ENCODE assay signal across 11 cellular contexts in the genomic region with DNA sequence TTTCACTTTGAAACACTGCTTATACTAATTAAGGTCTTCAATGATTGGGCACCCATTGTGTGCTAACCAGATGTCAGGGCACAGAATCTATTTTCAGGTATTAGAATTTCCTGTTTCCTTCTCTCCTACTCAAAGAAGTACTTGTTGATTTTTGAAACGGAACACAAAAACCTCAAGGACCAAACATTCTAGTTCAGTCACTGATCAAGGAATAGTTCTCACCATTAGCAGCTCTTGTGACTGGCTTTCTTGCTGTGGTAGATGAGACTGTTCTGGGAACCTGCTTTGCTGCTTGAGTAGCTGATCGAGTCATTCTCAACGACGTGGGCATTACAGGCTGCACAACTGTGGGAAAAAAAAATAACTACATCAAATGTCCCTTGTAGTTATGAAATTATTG. TPM values are rescaled to one million over a fixed set of nuclear protein-coding genes. Genes with fewer than 3 reads are reported as not detected.
DNase-seq lines count a peak whose midpoint lies in the region; ATAC-seq, FAIRE-seq and TF ChIP-seq lines count a peak whose summit lies in the region.
"Had no signal": no experiment of that assay in that cellular context is flagged by ENCODE, and none has a peak within 500 bp of the region (broad histone marks: within the 10 kb centered on the region; RNA-seq: fewer than 3 reads in every experiment).

No MANE protein-coding gene starts in this region.

- H4K20me1 ChIP-seq in BLaER1 (no peaks in the 10 kb centered on the region), GM12878 (ENCODE audit: control insufficient read depth, insufficient read depth) (no peaks in the 10 kb centered on the region)

- SMC1A ChIA-PET in GM12878 (lab: Charles Lee; ENCODE audit: uncharacterized antibody, unreplicated experiment): interaction anchor here (1.4 kb wide), 1 partner anchor 23 kb away, joined by 5 read pairs; no protein-coding TSS in a partner anchor

- CTCF ChIA-PET in GM12878 (lab: Yijun Ruan, JAX): interaction anchor here (1.4 kb wide), 3 partner anchors 10 to 27 kb away, joined by 3 read pairs; no protein-coding TSS in a partner anchor

- H3K4me2 ChIP-seq in BLaER1: peak overlapping the region; percentile 75
- peak overlapping the region; percentile 3; the same call in 1 of the 2 replicates for H3K4me2 ChIP-seq in GM12878 (ENCODE audit: control insufficient read depth, insufficient read depth)
- H3K4me2 ChIP-seq: GM23338, PC-9 had no signal

- DNase-seq in GM12878 (ENCODE audit: low read depth, low spot score): peak; percentile 98
- no peak for DNase-seq in NCI-H2029 (lab: John Stamatoyannopoulos, UW)
- no peak for DNase-seq in DMS53 treated with DMSO at 0.1 percent for 48 hours (lab: John Stamatoyannopoulos, UW; ENCODE audit: unreplicated experiment)
- DNase-seq in prostate gland (ENCODE audit: low spot score): no peak
- DNase-seq in omental fat pad (ENCODE audit: low spot score): no peak
- DNase-seq: C1 segment of cervical spinal cord, PC-9 had no signal

- POLR2A ChIA-PET in GM12878 (lab: Charles Lee): interaction anchor here (0.5 to 1.1 kb wide), 3 partner anchors 10 to 163 kb away, joined by 3 to 7 read pairs (median 5); no protein-coding TSS in a partner anchor

- in situ Hi-C loops in GM12878 (cut with MboI): no loop called here

- H3K4me3 ChIP-seq in BLaER1: peak overlapping the region; percentile 14; the same call in 1 of the 2 replicates
- no peak overlapping the region for H3K4me3 ChIP-seq in GM12878
- H3K4me3 ChIP-seq in prostate gland: no peak overlapping the region
- H3K4me3 ChIP-seq: GM23338, PC-9 had no signal

- H3K9ac ChIP-seq in BLaER1 (peak overlapping the region; percentile 51; the same call in 1 of the 2 replicates), GM12878 (ENCODE audit: control insufficient read depth, insufficient read depth, low read length) (no peak overlapping the region; the same call in 1 of the 2 replicates)

- BruUV-seq in GM12878 (replicated peaks; lab: Mats Ljungman, UMichigan): no TSS peak

- TF ChIP-seq EP300 in GM12878 (IDR thresholded peaks at IDR 0.05; ENCODE audit: borderline replicate concordance in 1 of 2, control insufficient read depth in 1 of 2, low read depth in 2 of 2, low read length in 2 of 2): no peak

- H3K79me2 ChIP-seq in GM12878 (ENCODE audit: control insufficient read depth, insufficient read depth, low read length): peaks cover 7% of the 10 kb centered on the region

- H3K27ac ChIP-seq in BLaER1 (peak overlapping the region; percentile 61), GM12878 (ENCODE audit: control insufficient read depth, insufficient read depth) (peak overlapping the region; percentile 67), prostate gland (no peak overlapping the region)
- H3K27ac ChIP-seq: PC-9 had no signal

- H3K27me3 ChIP-seq in BLaER1 (no peaks in the 10 kb centered on the region), GM12878 (replicated peaks in 1 of 2; ENCODE audit: control insufficient read depth in 2 of 2, insufficient read depth in 2 of 2, low read length in 1 of 2) (no peaks in the 10 kb centered on the region), prostate gland (replicated peaks; ENCODE audit: insufficient read depth) (no peaks in the 10 kb centered on the region)

- H3K9me3 ChIP-seq in BLaER1: no peaks in the 10 kb centered on the region
- no peaks in the 10 kb centered on the region for H3K9me3 ChIP-seq in GM12878 (replicated peaks; ENCODE audit: control insufficient read depth, insufficient read depth, low read length)
- H3K9me3 ChIP-seq in prostate gland: no peaks in the 10 kb centered on the region

- ATAC-seq in GM19035 (IDR thresholded peaks at IDR 0.05; ENCODE audit: unreplicated experiment) (peak; percentile 78), HG02884 (IDR thresholded peaks at IDR 0.05; ENCODE audit: unreplicated experiment) (peak; percentile 88), GM12878 (peak; percentile 94), omental fat pad (ENCODE audit: low FRiP score) (no peak)
- ATAC-seq: GM23338 had no signal

- WGBS in GM12878 (ENCODE audit: insufficient coverage, insufficient replicate concordance, low lambda C conversion rate, missing lambda C conversion rate): 0% methylated on average over 4 of the region's 4 CpGs
- WGBS in prostate gland: 77% methylated on average over 4 of the region's 4 CpGs

- RAD21 ChIA-PET in GM12878 (lab: Charles Lee; ENCODE audit: unreplicated experiment): interaction anchor here (0.6 kb wide), 1 partner anchor 81 kb away, joined by 3 read pairs; no protein-coding TSS in a partner anchor

- peaks cover 92% of the 10 kb centered on the region for H3K36me3 ChIP-seq in BLaER1
- peaks cover 0 to 17% of the 10 kb centered on the region in 2 experiments; a peak in 2 of 4 replicates for H3K36me3 ChIP-seq in GM12878 (ENCODE audit: control insufficient read depth in 2 of 2, insufficient read depth in 2 of 2, low read length in 1 of 2)
- no peaks in the 10 kb centered on the region for H3K36me3 ChIP-seq in prostate gland

- peak overlapping the region; percentile 52 for H2AFZ ChIP-seq in GM12878 (ENCODE audit: control insufficient read depth, low read depth, low read length)
- H2AFZ ChIP-seq: GM23338, PC-9 had no signal

- TF ChIP-seq POLR2A in GM12878 (IDR thresholded peaks at IDR 0.05; ENCODE audit: low read depth, low read length) (no peak), prostate gland (IDR thresholded peaks at IDR 0.05) (no peak)

- no peak for TF ChIP-seq CTCF in GM12878 (IDR thresholded peaks at IDR 0.05 in 2 of 3, conservative IDR thresholded peaks at IDR 0.05 in 1 of 3; ENCODE audit: control insufficient read depth in 2 of 3, extremely low read depth in 1 of 3, insufficient read depth in 1 of 3, low read depth in 3 of 3, low read length in 3 of 3)
- no peak for TF ChIP-seq CTCF in prostate gland (IDR thresholded peaks at IDR 0.05)
- TF ChIP-seq CTCF in omental fat pad (IDR thresholded peaks at IDR 0.05): no peak

- intact Hi-C loops in GM12878 (cut with micrococcal nuclease; ENCODE audit: unreplicated experiment): no loop called here
- intact Hi-C loops in prostate gland (cut with DNase I): no loop called here

- TF ChIP-seq RAD21 in GM12878 (IDR thresholded peaks at IDR 0.05; ENCODE audit: insufficient read depth, low read depth, low read length): no peak

- peak; percentile 94 for FAIRE-seq in GM12878 (lab: Jason Lieb, UNC)

- H3K4me1 ChIP-seq in BLaER1 (peaks cover 52% of the 10 kb centered on the region), GM12878 (ENCODE audit: control insufficient read depth, insufficient read depth, low read length) (peaks cover 16% of the 10 kb centered on the region), prostate gland (replicated peaks) (no peaks in the 10 kb centered on the region)

TF ChIP-seq in GM12878, 131 proteins besides CTCF, POLR2A, EP300 and RAD21 (continues in another document):
- no peak for TF ChIP-seq RCOR1 (conservative IDR thresholded peaks at IDR 0.05; ENCODE audit: low read depth, low read length)
- TF ChIP-seq, protein P1, sequence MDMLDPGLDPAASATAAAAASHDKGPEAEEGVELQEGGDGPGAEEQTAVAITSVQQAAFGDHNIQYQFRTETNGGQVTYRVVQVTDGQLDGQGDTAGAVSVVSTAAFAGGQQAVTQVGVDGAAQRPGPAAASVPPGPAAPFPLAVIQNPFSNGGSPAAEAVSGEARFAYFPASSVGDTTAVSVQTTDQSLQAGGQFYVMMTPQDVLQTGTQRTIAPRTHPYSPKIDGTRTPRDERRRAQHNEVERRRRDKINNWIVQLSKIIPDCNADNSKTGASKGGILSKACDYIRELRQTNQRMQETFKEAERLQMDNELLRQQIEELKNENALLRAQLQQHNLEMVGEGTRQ (IDR thresholded peaks at IDR 0.05; ENCODE audit: borderline replicate concordance, low read depth, low read length): no peak
- TF ChIP-seq POLR2AphosphoS5 (IDR thresholded peaks at IDR 0.05; ENCODE audit: low read length): no peak

RNA-seq across cellular contexts. Expression of a gene that starts 11.0 kb away (rescaled TPM):
- total RNA-seq in GM12878 (2013; cell fraction: nucleolus; rRNA removed): 55.7 and 56.0 TPM in 2 replicates
- total RNA-seq in GM12878 (2014; rRNA removed) (50.3 and 66.0 TPM in 2 replicates), GM12878 (2014; rRNA removed; fragmentation: Illumina TruSeq; extraction: Trizol) (106 TPM in 2 replicates), GM12878 (2021) (66.8 and 72.0 TPM in 2 replicates), prostate gland (1 to 10 TPM in 1 of 2 donors, under 1 TPM in 1; 0.73 to 4.4 TPM), omental fat pad (1 to 10 TPM in 1 of 4 donors, under 1 TPM in 1, not detected in 2; 0.19 to 3.1 TPM)
- polyA plus RNA-seq in GM12878 (2011; ENCODE audit: low read depth): 12.8 TPM
- polyA plus RNA-seq in GM12878 (2011; rRNA removed) (63.8 and 118 TPM in 2 replicates), GM12878 (2014; fragmentation: Illumina TruSeq; extraction: Trizol) (94.4 and 112 TPM in 2 replicates), GM12878 (2014; fragmentation: Nextera tagmentation; extraction: Ambion mirVana) (10 to 100 TPM; 57.9 to 68.4 TPM), GM12878 (2014; rRNA removed) (34.1 and 40.9 TPM in 2 replicates), GM12878 (2016; fragmentation: Nextera tagmentation; extraction: Ambion mirVana) (100 to 1,000 TPM in 1 of 2 experiments, 10 to 100 TPM in 1; 94.7 to 106 TPM)
- polyA plus RNA-seq in GM12878 (2011; cell fraction: cytosol; rRNA removed): 7.5 and 7.8 TPM in 2 replicates
- 269 and 295 TPM in 2 replicates for polyA plus RNA-seq in GM12878 (2011; cell fraction: nucleus; rRNA removed)
- polyA plus RNA-seq in GM12878 (2012): 20.8 and 31.4 TPM in 2 replicates
- polyA minus RNA-seq in GM12878 (2011; rRNA and poly(A)+ RNA removed): 19.4 and 26.5 TPM in 2 replicates
- polyA minus RNA-seq in GM12878 (2011; cell fraction: cytosol; rRNA and poly(A)+ RNA removed): 14.0 TPM in 2 replicates
- polyA minus RNA-seq in GM12878 (2011; cell fraction: nucleus; rRNA and poly(A)+ RNA removed): 75.4 and 98.7 TPM in 2 replicates

RNA-seq across cellular contexts. Expression of a gene that starts 51.4 kb away (rescaled TPM):
- total RNA-seq in GM12878 (2013; cell fraction: nucleolus; rRNA removed): 17.5 and 21.3 TPM in 2 replicates
- total RNA-seq in GM12878 (2014; rRNA removed) (23.1 and 25.6 TPM in 2 replicates), GM12878 (2014; rRNA removed; fragmentation: Illumina TruSeq; extraction: Trizol) (12.0 and 12.3 TPM in 2 replicates), GM12878 (2021) (13.6 and 16.1 TPM in 2 replicates), prostate gland (100 to 1,000 TPM; 334 to 400 TPM), omental fat pad (100 to 1,000 TPM; 325 to 450 (median 349) TPM)
- polyA plus RNA-seq in GM12878 (2011; ENCODE audit: low read depth): 15.6 TPM
- polyA plus RNA-seq in GM12878 (2011; rRNA removed) (34.2 and 45.4 TPM in 2 replicates), GM12878 (2014; fragmentation: Illumina TruSeq; extraction: Trizol) (7.7 and 8.6 TPM in 2 replicates), GM12878 (2014; fragmentation: Nextera tagmentation; extraction: Ambion mirVana) (1 to 10 TPM; 1.5 to 6.4 TPM), GM12878 (2014; rRNA removed) (21.3 and 28.6 TPM in 2 replicates), GM12878 (2016; fragmentation: Nextera tagmentation; extraction: Ambion mirVana) (10 to 100 TPM; 28.2 to 30.6 TPM)
- polyA plus RNA-seq in GM12878 (2011; cell fraction: cytosol; rRNA removed): 24.5 and 31.9 TPM in 2 replicates
- 20.1 and 27.1 TPM in 2 replicates for polyA plus RNA-seq in GM12878 (2011; cell fraction: nucleus; rRNA removed)
- 19.7 and 39.6 TPM in 2 replicates for polyA plus RNA-seq in GM12878 (2012)
- polyA minus RNA-seq in GM12878 (2011; rRNA and poly(A)+ RNA removed): 9.8 and 14.3 TPM in 2 replicates
- polyA minus RNA-seq in GM12878 (2011; cell fraction: cytosol; rRNA and poly(A)+ RNA removed): 4.4 and 8.1 TPM in 2 replicates
- polyA minus RNA-seq in GM12878 (2011; cell fraction: nucleus; rRNA and poly(A)+ RNA removed): 5.0 and 5.9 TPM in 2 replicates

Comparison
In these comparisons a context has a peak if more than half of its experiments do, and no peak if none do; other contexts are left out.
1. H3K27ac ChIP-seq: peak in BLaER1 (single experiment) and GM12878 (single experiment); none in prostate gland (0 of 2).
2. RNA of a gene that starts 11.0 kb away (total RNA-seq): 50.3 to 106 TPM in GM12878; 0.73 to 4.4 TPM in prostate gland and 0.19 to 3.1 TPM in omental fat pad; every median in the first group is over 4 times any median in the second.
3. RNA of a gene that starts 51.4 kb away (total RNA-seq): 334 to 400 TPM in prostate gland and 325 to 450 TPM in omental fat pad; 12.0 to 25.6 TPM in GM12878; every median in the first group is over 10 times any median in the second.